In the genomic region with DNA sequence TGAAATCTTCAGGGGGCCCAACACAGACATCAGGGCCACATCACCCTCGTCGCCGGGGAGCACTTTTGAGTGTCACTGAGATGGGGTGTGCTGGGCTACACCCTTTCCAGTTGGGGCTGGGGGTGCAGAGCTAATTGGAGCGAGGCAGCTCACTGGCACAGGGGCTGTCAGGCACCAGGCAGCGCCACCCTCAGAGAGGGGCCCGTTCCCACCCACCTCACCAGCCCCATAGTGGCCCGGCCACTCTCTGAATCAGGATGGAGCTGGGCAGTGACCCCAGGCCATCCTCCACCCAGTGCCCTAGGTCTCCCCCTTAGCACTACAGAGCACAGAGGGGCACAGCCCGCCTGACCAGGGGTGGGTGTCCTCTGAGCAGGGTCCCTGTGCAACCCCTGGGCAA, we compare ENCODE assay signal across 35 cellular contexts.
"Had no signal": no experiment of that assay in that cellular context is flagged by ENCODE, and none has a peak within 500 bp of the region (broad histone marks: within the 10 kb centered on the region; RNA-seq: fewer than 3 reads in every experiment).

No MANE protein-coding gene starts in this region.

- H3K36me3 ChIP-seq: MG63 had no signal

- H3K4me3 ChIP-seq: MG63 had no signal

- DNase-seq: Karpas-422, Kasumi-1, MG63, MM.1S, MV-4-11, NCI-H1048, NCI-H1092, NCI-H1092 treated with DMSO at 0.1 percent for 48 hours, NCI-H1105, NCI-H1105 treated with DMSO at 0.1 percent for 48 hours, NCI-H1417, NCI-H1417 treated with DMSO at 0.1 percent for 48 hours, NCI-H1436, NCI-H1436 treated with DMSO at 0.1 percent for 48 hours, NCI-H146, NCI-H1694, NCI-H1694 treated with DMSO at 0.1 percent for 48 hours, NCI-H187, NCI-H187 treated with DMSO at 0.1 percent for 48 hours, NCI-H1930, NCI-H2029, NCI-H2029 treated with DMSO at 0.1 percent for 48 hours, NCI-H2081, NCI-H2081 treated with DMSO at 0.1 percent for 48 hours, NCI-H2107, NCI-H2171, NCI-H2171 treated with DMSO at 0.1 percent for 48 hours, NCI-H2227 treated with DMSO at 0.1 percent for 48 hours, NCI-H226, NCI-H345, NCI-H446, NCI-H446 treated with DMSO at 0.1 percent for 48 hours, NCI-H510A, NCI-H510A treated with DMSO at 0.1 percent for 48 hours, NCI-H524 had no signal

- H3K9me3 ChIP-seq: MG63 had no signal

- H3K27me3 ChIP-seq: MG63 had no signal
